22 cellular contexts compared by ENCODE assay signal in the genomic region with DNA sequence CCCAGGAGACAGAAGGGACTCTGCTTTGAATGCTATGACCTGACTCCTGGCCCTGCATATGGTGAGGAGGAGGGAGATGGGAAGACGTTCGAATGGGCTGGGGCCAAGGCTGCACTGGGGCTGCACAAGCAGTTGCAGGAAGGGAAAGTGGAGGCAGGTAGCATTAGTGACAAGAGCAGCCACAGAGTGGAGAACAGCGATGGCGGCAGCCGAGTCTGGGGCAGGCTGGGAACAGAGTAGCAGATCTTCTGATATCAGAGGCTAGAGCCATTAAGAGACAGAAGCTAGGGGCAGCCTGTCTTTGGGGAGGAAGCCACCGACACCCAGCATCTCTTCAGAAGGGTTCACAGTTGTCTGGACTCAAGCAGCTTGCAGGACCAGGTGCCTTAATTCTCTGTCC. TPM values are rescaled to one million over a fixed set of nuclear protein-coding genes. Genes with fewer than 3 reads are reported as not detected.
DNase-seq lines count a peak whose midpoint lies in the region; ATAC-seq and TF ChIP-seq lines count a peak whose summit lies in the region.
"Had no signal": no experiment of that assay in that cellular context is flagged by ENCODE, and none has a peak within 500 bp of the region (broad histone marks: within the 10 kb centered on the region; RNA-seq: fewer than 3 reads in every experiment).

No MANE protein-coding gene starts in this region.

- H3K36me3 Mint-ChIP-seq in activated T-helper 1 cell treated with anti-CD3 and anti-CD28 coated beads, Interleukin-12 subunit alpha, Interleukin-12 subunit beta, Interleukin-2, Interleukin-4 antibody, amounts not matched to agents 30 ng/mL and 10 ng/mL and 1 ng/mL, durations not matched to agents 14 hours and 24 hours and 36 hours (ENCODE audit: low read depth), result peaks cover 44% of the 10 kb centered on the region
- H3K36me3 Mint-ChIP-seq in nephron progenitor cell (ENCODE audit: low read depth), result peaks cover 13% of the 10 kb centered on the region

- no peaks in the 10 kb centered on the region for H3K4me1 ChIP-seq in right atrium auricular region
- H3K4me1 ChIP-seq in left ventricle myocardium inferior, result no peaks in the 10 kb centered on the region
- H3K4me1 ChIP-seq: suprapubic skin, vagina had no signal

- ATAC-seq in HG03432 (IDR thresholded peaks at IDR 0.05; ENCODE audit: unreplicated experiment), result no peak
- ATAC-seq: SK-N-SH treated with all-trans-retinoic acid at 6 μM for 48 hours had no signal

- no peaks in the 10 kb centered on the region for H3K36me3 ChIP-seq in right atrium auricular region
- H3K36me3 ChIP-seq in left ventricle myocardium inferior, result peaks cover 22% of the 10 kb centered on the region
- H3K36me3 ChIP-seq: ovary had no signal

- no peak overlapping the region for H3K4me3 ChIP-seq in right atrium auricular region
- no peak overlapping the region for H3K4me3 ChIP-seq in left ventricle myocardium inferior
- H3K4me3 ChIP-seq: dorsolateral prefrontal cortex, ovary, smooth muscle cell, suprapubic skin, vagina had no signal

- H3K27ac ChIP-seq in right atrium auricular region, result no peak overlapping the region
- no peak overlapping the region for H3K27ac ChIP-seq in left ventricle myocardium inferior (replicated peaks)
- H3K27ac ChIP-seq: dorsolateral prefrontal cortex, ovary, suprapubic skin, vagina had no signal

- H3K27me3 ChIP-seq in right atrium auricular region (no peaks in the 10 kb centered on the region), left ventricle myocardium inferior (ENCODE audit: low read depth) (no peaks in the 10 kb centered on the region)
- H3K27me3 ChIP-seq: dorsolateral prefrontal cortex, ovary, suprapubic skin, vagina had no signal

- H3K27me3 Mint-ChIP-seq in activated T-helper 1 cell treated with anti-CD3 and anti-CD28 coated beads, Interleukin-12 subunit alpha, Interleukin-12 subunit beta, Interleukin-2, Interleukin-4 antibody, amounts not matched to agents 30 ng/mL and 10 ng/mL and 1 ng/mL, durations not matched to agents 14 hours and 24 hours and 36 hours (ENCODE audit: insufficient read depth), result no peaks in the 10 kb centered on the region
- H3K27me3 Mint-ChIP-seq in nephron progenitor cell (ENCODE audit: low read depth, poor library complexity), result peaks cover 10% of the 10 kb centered on the region

- no peak overlapping the region for H3K4me3 Mint-ChIP-seq in activated T-helper 1 cell treated with anti-CD3 and anti-CD28 coated beads, Interleukin-12 subunit alpha, Interleukin-12 subunit beta, Interleukin-2, Interleukin-4 antibody, amounts not matched to agents 30 ng/mL and 10 ng/mL and 1 ng/mL, durations not matched to agents 14 hours and 24 hours and 36 hours
- H3K4me3 Mint-ChIP-seq in nephron progenitor cell, result no peak overlapping the region

- H3K4me1 Mint-ChIP-seq in activated T-helper 1 cell treated with anti-CD3 and anti-CD28 coated beads, Interleukin-12 subunit alpha, Interleukin-12 subunit beta, Interleukin-2, Interleukin-4 antibody, amounts not matched to agents 30 ng/mL and 10 ng/mL and 1 ng/mL, durations not matched to agents 14 hours and 24 hours and 36 hours (ENCODE audit: low read depth), result peaks cover 12% of the 10 kb centered on the region
- H3K4me1 Mint-ChIP-seq in nephron progenitor cell, result no peaks in the 10 kb centered on the region

- intact Hi-C loops in left ventricle myocardium inferior (cut with micrococcal nuclease), result loop anchor here (10.0 kb wide), 1 partner anchor 46 kb away; a partner anchor contains a TSS
- intact Hi-C loops in activated T-helper 1 cell treated with anti-CD3 and anti-CD28 coated beads, Interleukin-12 subunit alpha, Interleukin-12 subunit beta, Interleukin-2, Interleukin-4 antibody, amounts not matched to agents 30 ng/mL and 10 ng/mL and 1 ng/mL, durations not matched to agents 14 hours and 24 hours and 36 hours (cut with micrococcal nuclease), result no loop called here

- H3K9me3 ChIP-seq in right atrium auricular region (peaks cover 0 to under 1% of the 10 kb centered on the region in 2 donors), left ventricle myocardium inferior (replicated peaks) (peaks cover 4% of the 10 kb centered on the region)
- H3K9me3 ChIP-seq: ovary, suprapubic skin, vagina had no signal

- DNase-seq in right atrium auricular region (ENCODE audit: low spot score), result peak; percentile 40
- no peak for DNase-seq in left ventricle myocardium inferior
- no peak for DNase-seq in activated T-helper 1 cell treated with anti-CD3 and anti-CD28 coated beads, Interleukin-12 subunit alpha, Interleukin-12 subunit beta, Interleukin-2, Interleukin-4 antibody, amounts not matched to agents 30 ng/mL and 10 ng/mL and 1 ng/mL, durations not matched to agents 14 hours and 24 hours and 36 hours (ENCODE audit: low spot score)
- no peak for DNase-seq in nephron progenitor cell
- DNase-seq in HUDEP-2 (lab: John Stamatoyannopoulos, UW; ENCODE audit: unreplicated experiment in 76 of 76), result no peak
- no peak for DNase-seq in mesenteric fat pad (ENCODE audit: low spot score)
- DNase-seq: activated naive CD4-positive, alpha-beta T cell treated with anti-CD3 and anti-CD28 coated beads, Interleukin-2, amount 50 U/mL, for 16 hours; dorsolateral prefrontal cortex; KG1; kidney glomerular epithelial cell; MM.1S; NCI-H1417; NCI-H2081; NCI-H345; ovary; retina; T1000 had no signal

- no peak for TF ChIP-seq CTCF in right atrium auricular region (IDR thresholded peaks at IDR 0.05)
- TF ChIP-seq CTCF in left ventricle myocardium inferior (IDR thresholded peaks at IDR 0.05; ENCODE audit: borderline replicate concordance), result no peak
- TF ChIP-seq CTCF in nephron progenitor cell (IDR thresholded peaks at IDR 0.05), result no peak

- H3K9me3 Mint-ChIP-seq in activated T-helper 1 cell treated with anti-CD3 and anti-CD28 coated beads, Interleukin-12 subunit alpha, Interleukin-12 subunit beta, Interleukin-2, Interleukin-4 antibody, amounts not matched to agents 30 ng/mL and 10 ng/mL and 1 ng/mL, durations not matched to agents 14 hours and 24 hours and 36 hours, result peaks cover 13% of the 10 kb centered on the region
- peaks cover 29% of the 10 kb centered on the region for H3K9me3 Mint-ChIP-seq in nephron progenitor cell

- peak overlapping the region; percentile 14 for H3K27ac Mint-ChIP-seq in activated T-helper 1 cell treated with anti-CD3 and anti-CD28 coated beads, Interleukin-12 subunit alpha, Interleukin-12 subunit beta, Interleukin-2, Interleukin-4 antibody, amounts not matched to agents 30 ng/mL and 10 ng/mL and 1 ng/mL, durations not matched to agents 14 hours and 24 hours and 36 hours
- peak overlapping the region; percentile 20 for H3K27ac Mint-ChIP-seq in nephron progenitor cell

RNA-seq across cellular contexts. Expression of a gene that starts 50.1 kb away (rescaled TPM):
- 10 to 100 TPM in 1 of 2 donors, 1 to 10 TPM in 1; 5.5 to 20.4 TPM for total RNA-seq in right atrium auricular region
- 4.2 TPM for total RNA-seq in left ventricle myocardium inferior
- total RNA-seq in activated T-helper 1 cell treated with anti-CD3 and anti-CD28 coated beads, Interleukin-12 subunit alpha, Interleukin-12 subunit beta, Interleukin-2, Interleukin-4 antibody, amounts not matched to agents 30 ng/mL and 10 ng/mL and 1 ng/mL, durations not matched to agents 14 hours and 24 hours and 36 hours, result 17.4 and 18.9 TPM in 2 replicates
- 33.1 TPM for total RNA-seq in mesenteric fat pad
